In the genomic region with DNA sequence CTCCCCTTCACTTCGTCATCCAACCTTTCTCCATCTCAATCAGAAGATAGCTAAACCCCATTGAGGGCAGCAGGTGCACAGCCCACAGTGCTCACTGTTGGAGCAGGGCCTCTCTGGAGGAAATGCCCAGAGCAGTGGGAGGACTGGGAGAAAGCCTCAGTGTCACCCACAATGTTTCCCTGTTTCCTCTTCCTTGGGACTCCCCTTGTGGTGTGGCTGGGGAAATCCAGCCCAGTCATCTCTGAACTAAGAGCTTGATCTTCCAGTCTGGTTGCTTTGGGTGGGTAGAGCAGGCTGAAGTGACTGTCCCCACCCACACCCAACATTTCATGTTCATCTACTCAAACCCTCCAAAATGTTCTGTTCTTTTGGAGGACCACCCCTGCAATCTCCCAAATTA, we compare ENCODE assay signal across 9 cellular contexts. TPM values are rescaled to one million over a fixed set of nuclear protein-coding genes. Genes with fewer than 3 reads are reported as not detected.
DNase-seq lines count a peak whose midpoint lies in the region; FAIRE-seq and TF ChIP-seq lines count a peak whose summit lies in the region.
"Had no signal": no experiment of that assay in that cellular context is flagged by ENCODE, and none has a peak within 500 bp of the region (broad histone marks: within the 10 kb centered on the region; RNA-seq: fewer than 3 reads in every experiment).

No MANE protein-coding gene starts in this region.

- H3K36me3 Mint-ChIP-seq in H9 (ENCODE audit: insufficient read depth in 1 of 3, low read depth in 3 of 3) (no peaks in the 10 kb centered on the region), nephron progenitor cell (ENCODE audit: low read depth) (no peaks in the 10 kb centered on the region)

- no peak overlapping the region for H3K4ac ChIP-seq in H9 (ENCODE audit: low read depth, low read length)

- H3K18ac ChIP-seq in H9 (ENCODE audit: insufficient read length, low read depth, low read length): no peak overlapping the region

- TF ChIP-seq POLR2A in GM12891 (IDR thresholded peaks at IDR 0.05; ENCODE audit: low read depth, low read length): no peak
- no peak for TF ChIP-seq POLR2A in H54 (IDR thresholded peaks at IDR 0.05; ENCODE audit: low read depth, low read length)

- H2AFZ ChIP-seq in H9 (ENCODE audit: low read length): no peak overlapping the region
- H2AFZ ChIP-seq in keratinocyte (ENCODE audit: control insufficient read depth, low read length): no peak overlapping the region

- no peaks in the 10 kb centered on the region for H3K9me3 Mint-ChIP-seq in H9
- no peaks in the 10 kb centered on the region for H3K9me3 Mint-ChIP-seq in nephron progenitor cell
- H3K9me3 Mint-ChIP-seq: nephron had no signal

- H3K9me3 ChIP-seq in H9 (ENCODE audit: control insufficient read depth, low read depth, low read length) (no peaks in the 10 kb centered on the region), keratinocyte (ENCODE audit: control insufficient read depth, low read depth, low read length) (no peaks in the 10 kb centered on the region)

- no peak overlapping the region for H2BK12ac ChIP-seq in H9 (ENCODE audit: insufficient read length, low read depth, low read length)

- H3K4me1 Mint-ChIP-seq in H9 (peaks cover 7% of the 10 kb centered on the region in 2 experiments; a peak in 1 of 4 replicates), nephron progenitor cell (no peaks in the 10 kb centered on the region)

- H3K27ac ChIP-seq in H9 (ENCODE audit: insufficient read length, low read depth, low read length) (no peak overlapping the region), keratinocyte (ENCODE audit: control insufficient read depth, insufficient read depth, low read length) (no peak overlapping the region)

- peak; percentile 30; the same call in 2 of the 3 replicates for TF ChIP-seq CTCF in H9 (conservative IDR thresholded peaks at IDR 0.05)
- TF ChIP-seq CTCF in keratinocyte (optimal IDR thresholded peaks at IDR 0.05 in 1 of 3, IDR thresholded peaks at IDR 0.05 in 1 of 3, conservative IDR thresholded peaks at IDR 0.05 in 1 of 3; ENCODE audit: extremely low read depth in 1 of 3, insufficient read depth in 2 of 3, low read length in 3 of 3): peak; percentile 23 to 45 (median 27)
- TF ChIP-seq CTCF in nephron progenitor cell (IDR thresholded peaks at IDR 0.05): no peak

- FAIRE-seq in GM12891 (lab: Jason Lieb, UNC): peak; percentile 85
- no peak for FAIRE-seq in keratinocyte (lab: Jason Lieb, UNC)
- no peak for FAIRE-seq in H54 (lab: Jason Lieb, UNC)

- H2BK5ac ChIP-seq in H9 (ENCODE audit: insufficient read length, low read length): no peak overlapping the region

- no CpG with 5 or more reads among the region's 1 CpG for WGBS in H9 (ENCODE audit: extremely low coverage, insufficient read length, low lambda C conversion rate)

- DNase-seq in GM12891 (ENCODE audit: insufficient read length, low spot score) (no peak), H9 (no peak), UCSD-AML1 (lab: John Stamatoyannopoulos, UW; ENCODE audit: unreplicated experiment) (peak; percentile 51), keratinocyte (ENCODE audit: low read depth, low spot score) (no peak), nephron progenitor cell (no peak), H54 (ENCODE audit: insufficient read length, low spot score) (no peak), foreskin melanocyte (no peak), kidney glomerular epithelial cell (lab: John Stamatoyannopoulos, UW) (no peak)

- no peak overlapping the region for H2BK20ac ChIP-seq in H9 (ENCODE audit: low read depth, low read length, poor library complexity, severe bottlenecking)

- peaks cover 1% of the 10 kb centered on the region for H3K27me3 Mint-ChIP-seq in H9 (ENCODE audit: low read depth)
- peaks cover 8% of the 10 kb centered on the region for H3K27me3 Mint-ChIP-seq in nephron progenitor cell (ENCODE audit: low read depth, poor library complexity)

- no peak overlapping the region for H4K91ac ChIP-seq in H9 (ENCODE audit: insufficient read length, low read depth, low read length)

- no peak overlapping the region for H3K9ac ChIP-seq in H9 (ENCODE audit: extremely low read depth, insufficient read length, low read length)
- no peak overlapping the region for H3K9ac ChIP-seq in keratinocyte (ENCODE audit: control insufficient read depth, extremely low read depth, insufficient read depth, low read length)

- H4K5ac ChIP-seq in H9 (ENCODE audit: insufficient read length, low read depth, low read length): no peak overlapping the region

- no peak overlapping the region for H3T11ph ChIP-seq in H9 (ENCODE audit: low read length)

- H3K23me2 ChIP-seq in H9 (ENCODE audit: insufficient read length, low read depth, low read length, poor library complexity, severe bottlenecking): no peaks in the 10 kb centered on the region

- no peak overlapping the region for H3K4me3 ChIP-seq in keratinocyte (ENCODE audit: control insufficient read depth in 2 of 3, extremely low read depth in 1 of 3, insufficient read depth in 2 of 3, low read depth in 1 of 3, low read length in 3 of 3)

- H3K27ac Mint-ChIP-seq in H9: no peak overlapping the region
- H3K27ac Mint-ChIP-seq in nephron progenitor cell: no peak overlapping the region
- H3K27ac Mint-ChIP-seq: nephron had no signal

- H3K56ac ChIP-seq in H9 (ENCODE audit: insufficient read length, low read depth, low read length): no peak overlapping the region

- H3K4me2 ChIP-seq in H9 (ENCODE audit: insufficient read depth, insufficient read length, low read length) (no peak overlapping the region), keratinocyte (ENCODE audit: control insufficient read depth, extremely low read depth, insufficient read depth, low read depth, low read length) (no peak overlapping the region)

- H3K4me1 ChIP-seq in H9 (ENCODE audit: insufficient read depth, low read length) (no peaks in the 10 kb centered on the region), keratinocyte (ENCODE audit: control insufficient read depth, extremely low read depth, insufficient read depth, low read length) (peaks cover 7% of the 10 kb centered on the region)

- no peak overlapping the region for H3K14ac ChIP-seq in H9 (ENCODE audit: insufficient read depth, low read length)

- no peaks in the 10 kb centered on the region for H3K27me3 ChIP-seq in H9 (ENCODE audit: insufficient read depth, low read length)
- no peaks in the 10 kb centered on the region for H3K27me3 ChIP-seq in keratinocyte (ENCODE audit: control insufficient read depth, extremely low read depth, insufficient read depth, low read length)

- H2AK5ac ChIP-seq in H9 (ENCODE audit: insufficient read length, low read length): no peak overlapping the region

- H3K79me1 ChIP-seq in H9 (ENCODE audit: insufficient read depth, low read depth, low read length, poor library complexity, severe bottlenecking): no peaks in the 10 kb centered on the region

- H3K36me3 ChIP-seq in keratinocyte (ENCODE audit: control insufficient read depth in 2 of 2, extremely low read depth in 1 of 2, insufficient read depth in 2 of 2, low read length in 2 of 2): no peaks in the 10 kb centered on the region

- no peak overlapping the region for H2BK15ac ChIP-seq in H9 (ENCODE audit: low read depth, low read length)

- H3K4me3 Mint-ChIP-seq in H9 (no peak overlapping the region), nephron progenitor cell (no peak overlapping the region)
- H3K4me3 Mint-ChIP-seq: nephron had no signal

- no peak overlapping the region for H3K23ac ChIP-seq in H9 (ENCODE audit: insufficient read length, low read depth, low read length)

- H4K20me1 ChIP-seq in H9 (ENCODE audit: control insufficient read depth, insufficient read depth, insufficient read length) (no peaks in the 10 kb centered on the region), keratinocyte (ENCODE audit: control insufficient read depth, extremely low read depth, insufficient read depth, low read length) (no peaks in the 10 kb centered on the region)

- H4K8ac ChIP-seq in H9 (replicated peaks; ENCODE audit: insufficient read length, low read depth, low read length): no peak overlapping the region

- H3K79me2 ChIP-seq in H9 (ENCODE audit: insufficient read depth, low read length) (no peaks in the 10 kb centered on the region), keratinocyte (ENCODE audit: control insufficient read depth, insufficient read depth, low read length) (no peaks in the 10 kb centered on the region)

- dilution Hi-C loops in keratinocyte (cut with MboI; ENCODE audit: extremely low pct_ligation_motif_present, low sequenced_read_pairs): loop anchor here (25.0 kb wide), 1 partner anchor 177 kb away; no protein-coding TSS in a partner anchor

- H3K9me1 ChIP-seq in keratinocyte (ENCODE audit: control insufficient read depth, extremely low read depth, insufficient read depth, low read length): no peaks in the 10 kb centered on the region

- H2BK120ac ChIP-seq in H9 (ENCODE audit: low read depth, low read length, poor library complexity, severe bottlenecking): no peak overlapping the region

TF ChIP-seq in GM12891, 5 proteins besides CTCF, POLR2A, EP300 and RAD21:
- no peak for TF ChIP-seq TAF1 (IDR thresholded peaks at IDR 0.05; ENCODE audit: low read depth, low read length)
- peak; percentile 71 for TF ChIP-seq SPI1 (IDR thresholded peaks at IDR 0.05; ENCODE audit: low read depth, low read length)
- TF ChIP-seq POU2F2 (IDR thresholded peaks at IDR 0.05; ENCODE audit: low read depth, low read length): peak; percentile 86; the same call in 1 of the 2 replicates
- TF ChIP-seq PAX5 (IDR thresholded peaks at IDR 0.05; ENCODE audit: insufficient read depth, low read length, severe bottlenecking): peak; percentile 32
- no peak for TF ChIP-seq POLR2AphosphoS5 (IDR thresholded peaks at IDR 0.05; ENCODE audit: low read depth, low read length)

RNA-seq across cellular contexts. Expression of a gene that starts 29.8 kb away (rescaled TPM):
- 46.1 TPM for polyA plus RNA-seq in GM12891 (2012; ENCODE audit: low read depth, missing spikeins)
- 31.7 and 34.1 TPM in 2 replicates for total RNA-seq in H9 (2021)
- 11.6 to 28.5 TPM (median 15.4 TPM) in 3 replicates for polyA plus RNA-seq in keratinocyte
- 21.7 TPM for polyA plus RNA-seq in keratinocyte (2011; ENCODE audit: low read depth)
- 7.4 and 12.8 TPM in 2 replicates for polyA plus RNA-seq in keratinocyte (2011; cell fraction: cytosol; rRNA removed)
- polyA plus RNA-seq in keratinocyte (2011; cell fraction: nucleus; rRNA removed): 24.0 and 35.9 TPM in 2 replicates
- polyA plus RNA-seq in keratinocyte (2012; ENCODE audit: low replicate concordance): 19.4 and 26.1 TPM in 2 replicates
- 4.3 to 20.9 TPM (median 7.2 TPM) in 3 replicates for polyA minus RNA-seq in keratinocyte
- 5.4 TPM for polyA minus RNA-seq in keratinocyte (2011; cell fraction: cytosol; rRNA and poly(A)+ RNA removed)
- 11.5 and 22.5 TPM in 2 replicates for polyA minus RNA-seq in keratinocyte (2011; cell fraction: nucleus; rRNA and poly(A)+ RNA removed)
